3 cellular contexts compared by ENCODE assay signal in the genomic region with DNA sequence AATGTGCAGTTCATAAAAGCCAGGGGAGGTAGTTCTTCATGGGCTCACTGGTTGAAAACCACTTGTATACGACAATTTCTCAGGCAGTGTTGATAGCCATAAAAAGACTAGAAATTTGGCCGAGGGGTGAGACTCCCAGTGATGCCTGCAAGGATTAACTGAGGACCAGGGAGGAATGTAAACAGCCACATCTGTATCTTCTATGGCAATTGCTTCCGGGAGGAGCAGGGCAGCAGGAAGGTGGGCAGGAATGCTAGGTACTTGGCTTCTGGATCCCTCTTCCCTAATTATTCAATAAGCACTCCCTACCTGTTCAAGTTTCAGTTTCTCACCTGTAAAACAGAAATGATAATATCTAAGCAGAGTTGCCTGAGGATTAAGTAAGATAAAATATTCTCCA.
TF ChIP-seq lines count a peak whose summit lies in the region.

No MANE protein-coding gene starts in this region.

TF ChIP-seq in GM23338, 12 proteins besides CTCF, POLR2A, EP300 and RAD21 (continues in another document):
- TF ChIP-seq, protein P1, sequence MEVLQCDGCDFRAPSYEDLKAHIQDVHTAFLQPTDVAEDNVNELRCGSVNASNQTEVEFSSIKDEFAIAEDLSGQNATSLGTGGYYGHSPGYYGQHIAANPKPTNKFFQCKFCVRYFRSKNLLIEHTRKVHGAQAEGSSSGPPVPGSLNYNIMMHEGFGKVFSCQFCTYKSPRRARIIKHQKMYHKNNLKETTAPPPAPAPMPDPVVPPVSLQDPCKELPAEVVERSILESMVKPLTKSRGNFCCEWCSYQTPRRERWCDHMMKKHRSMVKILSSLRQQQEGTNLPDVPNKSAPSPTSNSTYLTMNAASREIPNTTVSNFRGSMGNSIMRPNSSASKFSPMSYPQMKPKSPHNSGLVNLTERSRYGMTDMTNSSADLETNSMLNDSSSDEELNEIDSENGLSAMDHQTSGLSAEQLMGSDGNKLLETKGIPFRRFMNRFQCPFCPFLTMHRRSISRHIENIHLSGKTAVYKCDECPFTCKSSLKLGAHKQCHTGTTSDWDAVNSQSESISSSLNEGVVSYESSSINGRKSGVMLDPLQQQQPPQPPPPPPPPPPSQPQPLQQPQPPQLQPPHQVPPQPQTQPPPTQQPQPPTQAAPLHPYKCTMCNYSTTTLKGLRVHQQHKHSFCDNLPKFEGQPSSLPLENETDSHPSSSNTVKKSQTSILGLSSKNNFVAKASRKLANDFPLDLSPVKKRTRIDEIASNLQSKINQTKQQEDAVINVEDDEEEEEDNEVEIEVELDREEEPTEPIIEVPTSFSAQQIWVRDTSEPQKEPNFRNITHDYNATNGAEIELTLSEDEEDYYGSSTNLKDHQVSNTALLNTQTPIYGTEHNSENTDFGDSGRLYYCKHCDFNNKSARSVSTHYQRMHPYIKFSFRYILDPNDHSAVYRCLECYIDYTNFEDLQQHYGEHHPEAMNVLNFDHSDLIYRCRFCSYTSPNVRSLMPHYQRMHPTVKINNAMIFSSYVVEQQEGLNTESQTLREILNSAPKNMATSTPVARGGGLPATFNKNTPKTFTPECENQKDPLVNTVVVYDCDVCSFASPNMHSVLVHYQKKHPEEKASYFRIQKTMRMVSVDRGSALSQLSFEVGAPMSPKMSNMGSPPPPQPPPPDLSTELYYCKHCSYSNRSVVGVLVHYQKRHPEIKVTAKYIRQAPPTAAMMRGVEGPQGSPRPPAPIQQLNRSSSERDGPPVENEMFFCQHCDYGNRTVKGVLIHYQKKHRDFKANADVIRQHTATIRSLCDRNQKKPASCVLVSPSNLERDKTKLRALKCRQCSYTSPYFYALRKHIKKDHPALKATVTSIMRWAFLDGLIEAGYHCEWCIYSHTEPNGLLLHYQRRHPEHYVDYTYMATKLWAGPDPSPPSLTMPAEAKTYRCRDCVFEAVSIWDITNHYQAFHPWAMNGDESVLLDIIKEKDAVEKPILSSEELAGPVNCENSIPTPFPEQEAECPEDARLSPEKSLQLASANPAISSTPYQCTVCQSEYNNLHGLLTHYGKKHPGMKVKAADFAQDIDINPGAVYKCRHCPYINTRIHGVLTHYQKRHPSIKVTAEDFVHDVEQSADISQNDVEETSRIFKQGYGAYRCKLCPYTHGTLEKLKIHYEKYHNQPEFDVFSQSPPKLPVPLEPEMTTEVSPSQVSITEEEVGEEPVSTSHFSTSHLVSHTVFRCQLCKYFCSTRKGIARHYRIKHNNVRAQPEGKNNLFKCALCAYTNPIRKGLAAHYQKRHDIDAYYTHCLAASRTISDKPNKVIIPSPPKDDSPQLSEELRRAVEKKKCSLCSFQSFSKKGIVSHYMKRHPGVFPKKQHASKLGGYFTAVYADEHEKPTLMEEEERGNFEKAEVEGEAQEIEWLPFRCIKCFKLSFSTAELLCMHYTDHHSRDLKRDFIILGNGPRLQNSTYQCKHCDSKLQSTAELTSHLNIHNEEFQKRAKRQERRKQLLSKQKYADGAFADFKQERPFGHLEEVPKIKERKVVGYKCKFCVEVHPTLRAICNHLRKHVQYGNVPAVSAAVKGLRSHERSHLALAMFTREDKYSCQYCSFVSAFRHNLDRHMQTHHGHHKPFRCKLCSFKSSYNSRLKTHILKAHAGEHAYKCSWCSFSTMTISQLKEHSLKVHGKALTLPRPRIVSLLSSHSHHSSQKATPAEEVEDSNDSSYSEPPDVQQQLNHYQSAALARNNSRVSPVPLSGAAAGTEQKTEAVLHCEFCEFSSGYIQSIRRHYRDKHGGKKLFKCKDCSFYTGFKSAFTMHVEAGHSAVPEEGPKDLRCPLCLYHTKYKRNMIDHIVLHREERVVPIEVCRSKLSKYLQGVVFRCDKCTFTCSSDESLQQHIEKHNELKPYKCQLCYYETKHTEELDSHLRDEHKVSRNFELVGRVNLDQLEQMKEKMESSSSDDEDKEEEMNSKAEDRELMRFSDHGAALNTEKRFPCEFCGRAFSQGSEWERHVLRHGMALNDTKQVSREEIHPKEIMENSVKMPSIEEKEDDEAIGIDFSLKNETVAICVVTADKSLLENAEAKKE (CRISPR knock-in tag; IDR thresholded peaks at IDR 0.05) = no peak

TF ChIP-seq in IMR-90, 13 proteins besides CTCF, POLR2A, EP300 and RAD21:
- TF ChIP-seq RFX5 (IDR thresholded peaks at IDR 0.05; ENCODE audit: low read depth, low read length) (no peak), CHD1 (IDR thresholded peaks at IDR 0.05; ENCODE audit: low read depth, low read length) (no peak), CEBPB (IDR thresholded peaks at IDR 0.05; ENCODE audit: low read depth, low read length) (no peak), FOS (IDR thresholded peaks at IDR 0.05; ENCODE audit: low read depth, low read length) (no peak), MAZ (IDR thresholded peaks at IDR 0.05; ENCODE audit: borderline replicate concordance, low read depth, low read length) (no peak), MAFK (IDR thresholded peaks at IDR 0.05; ENCODE audit: low read depth, low read length) (no peak), MXI1 (IDR thresholded peaks at IDR 0.05; ENCODE audit: borderline replicate concordance, low read depth, low read length) (no peak), RCOR1 (IDR thresholded peaks at IDR 0.05; ENCODE audit: insufficient replicate concordance, low read length) (no peak)
- TF ChIP-seq, protein P2, sequence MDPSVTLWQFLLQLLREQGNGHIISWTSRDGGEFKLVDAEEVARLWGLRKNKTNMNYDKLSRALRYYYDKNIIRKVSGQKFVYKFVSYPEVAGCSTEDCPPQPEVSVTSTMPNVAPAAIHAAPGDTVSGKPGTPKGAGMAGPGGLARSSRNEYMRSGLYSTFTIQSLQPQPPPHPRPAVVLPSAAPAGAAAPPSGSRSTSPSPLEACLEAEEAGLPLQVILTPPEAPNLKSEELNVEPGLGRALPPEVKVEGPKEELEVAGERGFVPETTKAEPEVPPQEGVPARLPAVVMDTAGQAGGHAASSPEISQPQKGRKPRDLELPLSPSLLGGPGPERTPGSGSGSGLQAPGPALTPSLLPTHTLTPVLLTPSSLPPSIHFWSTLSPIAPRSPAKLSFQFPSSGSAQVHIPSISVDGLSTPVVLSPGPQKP (IDR thresholded peaks at IDR 0.05; ENCODE audit: borderline replicate concordance, low read depth, low read length) = no peak

TF ChIP-seq in H1, 55 proteins besides CTCF, POLR2A, EP300 and RAD21:
- TF ChIP-seq POLR2AphosphoS5 (IDR thresholded peaks at IDR 0.05; ENCODE audit: low read depth, low read length) (no peak), TEAD4 (IDR thresholded peaks at IDR 0.05; ENCODE audit: low read depth, low read length) (0 out of 2 replicates have a peak, but pooled peaks have one; percentile 29), CBX8 (IDR thresholded peaks at IDR 0.05; ENCODE audit: borderline replicate concordance, low read depth, low read length) (no peak)
